Comparison of ENCODE assay signal across 9 cellular contexts in genomic region chr5:57692582-57693487, GRCh38.
DNase-seq lines count a peak whose midpoint lies in the region; ATAC-seq, FAIRE-seq and TF ChIP-seq lines count a peak whose summit lies in the region.
"Had no signal": no experiment of that assay in that cellular context is flagged by ENCODE, and none has a peak within 500 bp of the region (broad histone marks: within the 10 kb centered on the region; RNA-seq: fewer than 3 reads in every experiment).

No MANE protein-coding gene starts in this region.

- no peak overlapping the region for H3K4me3 ChIP-seq in SJSA1
- no peak overlapping the region for H3K4me3 ChIP-seq in upper lobe of right lung

- no peak for TF ChIP-seq POLR2A in H54 (IDR thresholded peaks at IDR 0.05; ENCODE audit: low read depth, low read length)

- H3K36me3 ChIP-seq in SJSA1 (no peaks in the 10 kb centered on the region), upper lobe of right lung (no peaks in the 10 kb centered on the region)

- FAIRE-seq in H54 (lab: Jason Lieb, UNC): peak; percentile 99
- FAIRE-seq: endometrium had no signal

- H3K27me3 ChIP-seq in SJSA1 (replicated peaks) (no peaks in the 10 kb centered on the region), upper lobe of right lung (no peaks in the 10 kb centered on the region)

- H3K4me1 ChIP-seq in SJSA1 (replicated peaks) (peaks cover 16% of the 10 kb centered on the region), upper lobe of right lung (peaks cover 4% of the 10 kb centered on the region)

- intact Hi-C loops in upper lobe of right lung (cut with DNase I): no loop called here

- H3K27ac ChIP-seq in SJSA1 (peak overlapping the region; percentile 52), upper lobe of right lung (no peak overlapping the region)

- ATAC-seq in esophagus mucosa (peak; percentile 94), upper lobe of right lung (peak; percentile 92)

- no peak for TF ChIP-seq CTCF in AG09319 (IDR thresholded peaks at IDR 0.05; ENCODE audit: low read depth, low read length)
- TF ChIP-seq CTCF in upper lobe of right lung (IDR thresholded peaks at IDR 0.05): no peak

- H3K9me3 ChIP-seq in SJSA1 (replicated peaks) (no peaks in the 10 kb centered on the region), upper lobe of right lung (no peaks in the 10 kb centered on the region)

- DNase-seq in AG09319 (ENCODE audit: extremely low read depth, low read depth) (peak; percentile 61), H54 (ENCODE audit: insufficient read length, low spot score) (peak; percentile 60), SJSA1 (ENCODE audit: low read depth in 1 of 2, low spot score in 2 of 2) (peak; percentile 79 to 90), middle frontal gyrus (ENCODE audit: extremely low spot score, low spot score) (peak; percentile 57), upper lobe of right lung (peak; percentile 61), NCI-H774 (lab: John Stamatoyannopoulos, UW) (no peak), NCI-H1092 (lab: John Stamatoyannopoulos, UW) (no peak)

Comparison
In these comparisons a context has a peak if more than half of its experiments do, and no peak if none do; other contexts are left out.
1. DNase-seq: peak in AG09319 (single experiment), H54 (single experiment), SJSA1 (2 of 2), middle frontal gyrus (single experiment) and upper lobe of right lung (single experiment); none in NCI-H774 (single experiment) and NCI-H1092 (single experiment).